27 cellular contexts compared by ENCODE assay signal in the genomic region with DNA sequence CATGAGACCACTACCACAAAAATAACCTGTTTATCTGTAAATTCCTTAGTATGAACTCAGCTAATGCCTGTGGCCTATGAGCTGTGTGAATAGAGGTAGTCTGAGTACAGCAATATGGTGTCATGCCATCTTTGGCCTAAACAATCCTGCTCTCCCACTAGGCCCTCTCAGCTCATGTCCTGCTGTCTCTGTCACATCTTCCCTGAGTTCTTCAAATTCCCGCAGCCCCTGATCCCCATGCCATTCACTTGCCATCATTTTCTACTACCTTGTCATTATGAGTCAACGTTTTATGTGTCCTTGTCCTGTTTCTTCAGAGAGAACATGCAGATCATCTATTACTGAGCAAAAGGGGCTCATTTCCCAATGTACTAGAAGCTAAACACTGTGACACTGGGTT.
"Had no signal": no experiment of that assay in that cellular context is flagged by ENCODE, and none has a peak within 500 bp of the region (broad histone marks: within the 10 kb centered on the region; RNA-seq: fewer than 3 reads in every experiment).

No MANE protein-coding gene starts in this region.

- H3K36me3 ChIP-seq: transverse colon had no signal

- FAIRE-seq: astrocyte, endometrium, frontal cortex, keratinocyte had no signal

- H3K9me3 ChIP-seq: testis, transverse colon had no signal

- DNase-seq: activated CD4-positive, alpha-beta T cell treated with anti-CD3 and anti-CD28 coated beads for 1 hour; activated CD4-positive, alpha-beta T cell treated with anti-CD3 and anti-CD28 coated beads, Interleukin-2, amount 10 ng/mL, durations not matched to agents 7 days and 5 days; activated CD8-positive, alpha-beta T cell treated with anti-CD3 and anti-CD28 coated beads for 36 hours; activated gamma-delta T cell treated with Interleukin-2 at 50 U/mL for 16 hours; activated naive CD4-positive, alpha-beta T cell treated with anti-CD3 and anti-CD28 coated beads, Interleukin-2, amount 50 U/mL, for 16 hours; activated T-cell treated with anti-CD3 and anti-CD28 coated beads, Interleukin-2, amount 50 U/mL, for 4 hours; amniotic stem cell; dermis blood vessel endothelial cell; effector CD4-positive, alpha-beta T cell; left colon; mammary epithelial cell; naive B cell; occipital lobe; right cardiac atrium; stimulated activated CD4-positive, alpha-beta T cell treated with anti-CD3 and anti-CD28 coated beads, Interleukin-2, amount 100 ng/mL, for 48 hours; stimulated activated naive CD4-positive, alpha-beta T cell treated with Interleukin-2 at 50 U/mL for 16 hours; T-helper 2 cell; testis; transverse colon had no signal

- ATAC-seq: activated CD8-positive, alpha-beta T cell treated with anti-CD3 and anti-CD28 coated beads for 36 hours; activated T-cell treated with anti-CD3 and anti-CD28 coated beads, Interleukin-2, amount 50 U/mL, for 4 hours; activated T-helper 17 cell treated with anti-CD3 and anti-CD28 coated beads, Interleukin-2, amount 50 U/mL, for 72 hours; right cardiac atrium had no signal

- H3K4me3 ChIP-seq: testis, transverse colon had no signal

- H3K27me3 ChIP-seq: testis, transverse colon had no signal

- H3K4me3 Mint-ChIP-seq: activated CD4-positive, alpha-beta T cell treated with anti-CD3 and anti-CD28 coated beads, Interleukin-2, amount 10 ng/mL, durations not matched to agents 7 days and 5 days; activated CD8-positive, alpha-beta T cell treated with anti-CD3 and anti-CD28 coated beads for 36 hours; activated T-cell treated with anti-CD3 and anti-CD28 coated beads, Interleukin-2, amount 50 U/mL, for 4 hours; activated T-helper 17 cell treated with anti-CD3 and anti-CD28 coated beads, Interleukin-2, amount 50 U/mL, for 72 hours; central memory CD8-positive, alpha-beta T cell; mesothelial cell of epicardium; naive B cell; neural crest cell had no signal

- H3K36me3 Mint-ChIP-seq: mesothelial cell of epicardium, naive B cell had no signal

- H3K4me1 ChIP-seq: testis had no signal

- H3K27ac Mint-ChIP-seq: activated CD4-positive, alpha-beta T cell treated with anti-CD3 and anti-CD28 coated beads, Interleukin-2, amount 10 ng/mL, durations not matched to agents 7 days and 5 days; activated CD8-positive, alpha-beta T cell treated with anti-CD3 and anti-CD28 coated beads for 36 hours; activated T-helper 17 cell treated with anti-CD3 and anti-CD28 coated beads, Interleukin-2, amount 50 U/mL, for 72 hours; mesothelial cell of epicardium; naive B cell had no signal

- H3K4me1 Mint-ChIP-seq: activated CD4-positive, alpha-beta T cell treated with anti-CD3 and anti-CD28 coated beads, Interleukin-2, amount 10 ng/mL, durations not matched to agents 7 days and 5 days; activated T-helper 17 cell treated with anti-CD3 and anti-CD28 coated beads, Interleukin-2, amount 50 U/mL, for 72 hours; central memory CD8-positive, alpha-beta T cell; naive B cell had no signal

- H3K9me3 Mint-ChIP-seq: activated CD4-positive, alpha-beta T cell treated with anti-CD3 and anti-CD28 coated beads, Interleukin-2, amount 10 ng/mL, durations not matched to agents 7 days and 5 days; activated CD8-positive, alpha-beta T cell treated with anti-CD3 and anti-CD28 coated beads for 36 hours; activated T-cell treated with anti-CD3 and anti-CD28 coated beads, Interleukin-2, amount 50 U/mL, for 4 hours; activated T-helper 17 cell treated with anti-CD3 and anti-CD28 coated beads, Interleukin-2, amount 50 U/mL, for 72 hours; central memory CD8-positive, alpha-beta T cell; mesothelial cell of epicardium; neural crest cell had no signal

- H3K27ac ChIP-seq: testis, transverse colon had no signal
